17 cellular contexts compared by ENCODE assay signal in the genomic region with DNA sequence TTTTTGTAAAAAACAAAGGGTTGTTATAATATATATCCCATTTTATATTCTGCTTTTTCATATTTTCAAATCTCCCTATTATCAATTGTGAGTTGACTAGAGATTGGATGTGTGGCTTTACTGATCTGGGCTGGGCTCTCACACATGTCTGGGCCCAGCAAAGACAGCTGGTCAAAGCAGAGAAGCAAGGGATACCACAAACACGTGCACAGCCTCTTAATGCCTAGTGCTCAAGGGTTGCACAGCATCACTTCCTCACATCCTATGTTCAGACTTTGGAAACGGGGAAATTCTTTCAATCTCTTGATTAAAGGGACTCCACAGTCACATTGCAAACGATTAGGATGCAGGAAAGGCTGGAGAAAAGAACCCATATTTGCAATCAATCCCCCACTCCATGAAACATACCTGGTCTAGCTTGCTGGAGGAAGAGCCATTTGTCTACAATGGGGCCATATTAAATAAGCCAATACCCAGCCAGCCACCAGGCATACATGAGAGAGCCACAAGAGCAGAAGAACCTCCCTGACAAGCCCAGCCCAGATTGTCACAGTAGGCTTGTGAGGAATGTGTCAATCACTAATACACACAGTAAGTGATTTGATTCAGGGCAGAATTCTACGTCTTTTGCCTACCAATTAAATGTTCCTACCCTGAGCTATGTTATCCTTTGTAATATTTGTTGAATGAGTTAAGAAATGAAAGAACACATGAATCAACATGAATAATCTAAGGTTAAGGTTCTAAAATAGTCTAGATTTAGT.
A peak's percentile ranks its signal among the peaks of the same experiment; 100 is the strongest.
DNase-seq lines count a peak whose midpoint lies in the region; ATAC-seq and TF ChIP-seq lines count a peak whose summit lies in the region.
"Had no signal": no experiment of that assay in that cellular context is flagged by ENCODE, and none has a peak within 500 bp of the region (broad histone marks: within the 10 kb centered on the region; RNA-seq: fewer than 3 reads in every experiment).

No MANE protein-coding gene starts in this region.

- no peak overlapping the region for H3K9ac ChIP-seq in rectal smooth muscle tissue (ENCODE audit: low read length)
- H3K9ac ChIP-seq: SK-N-SH had no signal

- peaks cover 37% of the 10 kb centered on the region for H3K4me1 ChIP-seq in rectal smooth muscle tissue (ENCODE audit: control insufficient read depth, insufficient read depth, low read length)

- TF ChIP-seq CTCF in brain microvascular endothelial cell (IDR thresholded peaks at IDR 0.05; ENCODE audit: low read depth, low read length, missing control alignments) (no peak), GM13977 (IDR thresholded peaks at IDR 0.05; ENCODE audit: extremely low read depth, insufficient read depth, missing control alignments) (no peak)

- H3K36me3 ChIP-seq in brain microvascular endothelial cell (replicated peaks) (no peaks in the 10 kb centered on the region), rectal smooth muscle tissue (ENCODE audit: control insufficient read depth, insufficient read depth, low read length) (no peaks in the 10 kb centered on the region)

- no peaks in the 10 kb centered on the region for H3K27me3 ChIP-seq in brain microvascular endothelial cell (replicated peaks)
- no peaks in the 10 kb centered on the region for H3K27me3 ChIP-seq in rectal smooth muscle tissue (ENCODE audit: control insufficient read depth, insufficient read depth, low read length)

- ATAC-seq in GM18873 (IDR thresholded peaks at IDR 0.05; ENCODE audit: low FRiP score, unreplicated experiment), result no peak
- ATAC-seq in GM18870 (IDR thresholded peaks at IDR 0.05; ENCODE audit: unreplicated experiment), result no peak

- no peak overlapping the region for H3K4me3 ChIP-seq in brain microvascular endothelial cell (ENCODE audit: low read depth, low read length)
- H3K4me3 ChIP-seq in rectal smooth muscle tissue (ENCODE audit: low read length), result no peak overlapping the region

- in situ Hi-C loops in brain microvascular endothelial cell (cut with HindIII; ENCODE audit: low pct_ligation_motif_present, low sequenced_read_pairs), result no loop called here
- in situ Hi-C loops in GM13977 (cut with MboI; ENCODE audit: low pct_unique_long_range_greater_than_20kb, low sequenced_read_pairs, unreplicated experiment), result no loop called here

- peak; percentile 46 for DNase-seq in EL
- peak; percentile 91 for DNase-seq in NAMALWA (ENCODE audit: low spot score)
- DNase-seq in brain microvascular endothelial cell, result peak; percentile 48
- DNase-seq in NCI-H510A (lab: John Stamatoyannopoulos, UW), result no peak
- DNase-seq in GM13977 (ENCODE audit: low spot score), result no peak
- DNase-seq: CD4-positive, CD25-positive, alpha-beta regulatory T cell; DMS53; Kasumi-1; NCI-H1436; NCI-H2029; NCI-H2171; NCI-H82; SHP77; SK-N-SH had no signal

- no peak overlapping the region for H3K27ac ChIP-seq in brain microvascular endothelial cell
- peak overlapping the region; percentile 8 for H3K27ac ChIP-seq in rectal smooth muscle tissue (ENCODE audit: low read depth, low read length)

Comparison
In these comparisons a context has a peak if more than half of its experiments do, and no peak if none do; other contexts are left out.
1. DNase-seq: peak in EL (single experiment), NAMALWA (single experiment) and brain microvascular endothelial cell (single experiment); none in NCI-H510A (single experiment) and GM13977 (single experiment).